20 cellular contexts compared by ENCODE assay signal in genomic region chr3:53229606-53230005, GRCh38.
"Had no signal": no experiment of that assay in that cellular context is flagged by ENCODE, and none has a peak within 500 bp of the region (broad histone marks: within the 10 kb centered on the region; RNA-seq: fewer than 3 reads in every experiment).

No MANE protein-coding gene starts in this region.

- H3K36me3 ChIP-seq: ovary had no signal

- H3K4me1 ChIP-seq: thyroid gland, upper lobe of right lung had no signal

- H3K27ac Mint-ChIP-seq: activated CD4-positive, alpha-beta memory T cell treated with anti-CD3 and anti-CD28 coated beads for 36 hours; brain; dendritic cell treated with granulocyte-macrophage colony-stimulating factor and Interleukin-4, amounts not matched to agents 40 ng/mL and 50 ng/mL, for 4 days; natural killer cell; stimulated activated naive CD8-positive, alpha-beta T cell treated with anti-CD3 and anti-CD28 coated beads, Interleukin-15, Interleukin-2, amounts not matched to agents 100 ng/mL and 50 ng/mL, for 24 hours; T-helper 17 cell had no signal

- H3K9me3 Mint-ChIP-seq: activated CD4-positive, alpha-beta memory T cell treated with anti-CD3 and anti-CD28 coated beads for 36 hours; brain; dendritic cell treated with granulocyte-macrophage colony-stimulating factor and Interleukin-4, amounts not matched to agents 40 ng/mL and 50 ng/mL, for 4 days; natural killer cell; stimulated activated naive CD8-positive, alpha-beta T cell treated with anti-CD3 and anti-CD28 coated beads, Interleukin-15, Interleukin-2, amounts not matched to agents 100 ng/mL and 50 ng/mL, for 24 hours had no signal

- ATAC-seq: esophagus mucosa, left ventricle myocardium superior, natural killer cell, right cardiac atrium, T-helper 17 cell, upper lobe of right lung had no signal

- H3K4me3 Mint-ChIP-seq: activated CD4-positive, alpha-beta memory T cell treated with anti-CD3 and anti-CD28 coated beads for 36 hours; brain; dendritic cell treated with granulocyte-macrophage colony-stimulating factor and Interleukin-4, amounts not matched to agents 40 ng/mL and 50 ng/mL, for 4 days; natural killer cell; stimulated activated naive CD8-positive, alpha-beta T cell treated with anti-CD3 and anti-CD28 coated beads, Interleukin-15, Interleukin-2, amounts not matched to agents 100 ng/mL and 50 ng/mL, for 24 hours; T-helper 17 cell had no signal

- H3K27me3 Mint-ChIP-seq: activated CD4-positive, alpha-beta memory T cell treated with anti-CD3 and anti-CD28 coated beads for 36 hours; brain; dendritic cell treated with granulocyte-macrophage colony-stimulating factor and Interleukin-4, amounts not matched to agents 40 ng/mL and 50 ng/mL, for 4 days; stimulated activated naive CD8-positive, alpha-beta T cell treated with anti-CD3 and anti-CD28 coated beads, Interleukin-15, Interleukin-2, amounts not matched to agents 100 ng/mL and 50 ng/mL, for 24 hours; T-helper 17 cell had no signal

- H3K27me3 ChIP-seq: ovary, thyroid gland, upper lobe of right lung had no signal

- H3K4me3 ChIP-seq: ovary, thyroid gland, upper lobe of right lung had no signal

- H3K27ac ChIP-seq: ovary, upper lobe of right lung had no signal

- DNase-seq: activated CD4-positive, alpha-beta memory T cell treated with anti-CD3 and anti-CD28 coated beads for 36 hours; activated CD4-positive, alpha-beta T cell treated with anti-CD3 and anti-CD28 coated beads for 4 hours; activated CD4-positive, CD25-positive, alpha-beta regulatory T cell; caudate nucleus; effector CD4-positive, alpha-beta T cell; foreskin melanocyte; midbrain; natural killer cell; ovary; stimulated activated CD4-positive, alpha-beta T cell treated with anti-CD3 and anti-CD28 coated beads, Interleukin-12 subunit alpha, Interleukin-12 subunit beta, amount 100 ng/mL, for 4 hours; substantia nigra; T-helper 17 cell; thyroid gland had no signal

- H3K4me1 Mint-ChIP-seq: brain, natural killer cell, T-helper 17 cell had no signal

- H3K9me3 ChIP-seq: ovary, thyroid gland, upper lobe of right lung had no signal
